In the genomic region with DNA sequence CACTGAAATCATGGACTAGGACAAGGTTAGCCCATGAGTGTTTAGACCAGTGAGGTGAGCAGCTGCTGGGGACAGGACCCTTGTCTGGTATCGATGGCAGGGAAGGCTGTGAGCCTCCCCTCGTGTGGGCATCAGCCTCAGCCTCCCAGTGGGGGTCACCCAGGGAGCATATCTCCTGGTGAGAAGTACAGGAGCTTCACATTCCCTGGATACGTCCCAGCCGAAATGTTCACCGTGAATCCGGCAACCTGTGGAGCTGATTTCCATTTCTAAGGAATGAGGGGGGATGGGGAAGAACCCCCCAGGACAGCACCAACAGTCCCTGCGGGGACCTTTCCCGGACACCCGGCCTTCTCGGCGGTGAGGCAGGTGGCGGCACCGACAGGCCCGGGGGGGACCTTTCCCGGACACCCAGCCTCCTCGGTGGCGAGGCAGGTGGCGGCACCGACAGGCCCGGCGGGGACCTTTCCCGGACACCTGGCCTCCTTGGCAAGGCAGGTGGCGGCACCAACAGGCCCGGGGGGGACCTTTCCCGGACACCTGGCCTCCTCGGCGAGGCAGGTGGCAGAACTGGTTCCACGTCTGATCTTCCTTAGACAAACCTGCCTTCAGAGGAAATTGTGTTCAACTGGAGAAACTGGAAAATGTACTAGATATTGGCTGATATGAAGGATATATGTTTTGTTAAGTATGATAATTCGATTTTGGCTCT, we compare ENCODE assay signal across 24 cellular contexts. TPM values are rescaled to one million over a fixed set of nuclear protein-coding genes. Genes with fewer than 3 reads are reported as not detected.
DNase-seq lines count a peak whose midpoint lies in the region; TF ChIP-seq lines count a peak whose summit lies in the region.
"Had no signal": no experiment of that assay in that cellular context is flagged by ENCODE, and none has a peak within 500 bp of the region (broad histone marks: within the 10 kb centered on the region; RNA-seq: fewer than 3 reads in every experiment).

No MANE protein-coding gene starts in this region.

- H3K9me3 ChIP-seq in trophoblast cell (ENCODE audit: insufficient read depth, low read depth, low read length) (peaks cover 7% of the 10 kb centered on the region), smooth muscle cell (replicated peaks; ENCODE audit: low read depth) (no peaks in the 10 kb centered on the region), thyroid gland (no peaks in the 10 kb centered on the region)
- H3K9me3 ChIP-seq: HAP-1, psoas muscle had no signal

- peaks cover 12% of the 10 kb centered on the region for H4K20me1 ChIP-seq in smooth muscle cell (ENCODE audit: low read depth)

- no peak overlapping the region for H3K4ac ChIP-seq in trophoblast cell (ENCODE audit: low read depth, low read length)

- no peaks in the 10 kb centered on the region for H3K4me1 ChIP-seq in trophoblast cell (ENCODE audit: control insufficient read depth in 1 of 2, insufficient read depth in 2 of 2, low read length in 2 of 2)
- no peaks in the 10 kb centered on the region for H3K4me1 ChIP-seq in smooth muscle cell (ENCODE audit: low read depth)
- H3K4me1 ChIP-seq in thyroid gland: peaks cover 11 to 25% of the 10 kb centered on the region in 2 donors
- H3K4me1 ChIP-seq: psoas muscle had no signal

- no peaks in the 10 kb centered on the region; the same call in 1 of the 2 replicates for H3K36me3 ChIP-seq in H7 (replicated peaks; ENCODE audit: control insufficient read depth, insufficient read depth, low read length)
- H3K36me3 ChIP-seq in trophoblast cell (ENCODE audit: control insufficient read depth in 1 of 2, insufficient read depth in 2 of 2, low read length in 2 of 2): no peaks in the 10 kb centered on the region
- no peaks in the 10 kb centered on the region for H3K36me3 ChIP-seq in smooth muscle cell (ENCODE audit: low read depth)
- H3K36me3 ChIP-seq in thyroid gland: no peaks in the 10 kb centered on the region
- H3K36me3 ChIP-seq: HAP-1 had no signal

- H4K91ac ChIP-seq in trophoblast cell (ENCODE audit: low read depth, low read length): no peak overlapping the region

- H3K14ac ChIP-seq in trophoblast cell (ENCODE audit: low read length): no peak overlapping the region

- H3K27ac ChIP-seq in trophoblast cell (ENCODE audit: low read depth, low read length): no peak overlapping the region
- no peak overlapping the region for H3K27ac ChIP-seq in smooth muscle cell (ENCODE audit: low read depth)
- H3K27ac ChIP-seq in thyroid gland: no peak overlapping the region
- H3K27ac ChIP-seq: psoas muscle, RWPE1 had no signal

- DNase-seq in SIG-M5 treated with dmso at 0.1 percent for 504 hours (lab: John Stamatoyannopoulos, UW; ENCODE audit: unreplicated experiment) (peak; percentile 23), SIG-M5 (lab: John Stamatoyannopoulos, UW) (no peak), H7 (peak; percentile 73), cerebellar cortex (ENCODE audit: low spot score) (peak; percentile 63), trophoblast cell (peak; percentile 91 to 94), smooth muscle cell (lab: John Stamatoyannopoulos, UW; ENCODE audit: unreplicated experiment) (no peak), thyroid gland (no peak), iPS-NIHi11 (ENCODE audit: low spot score) (no peak)
- DNase-seq: activated CD4-positive, alpha-beta T cell treated with anti-CD3 and anti-CD28 coated beads, Interleukin-2, amount 50 U/mL, for 48 hours; activated naive CD4-positive, alpha-beta T cell treated with anti-CD3 and anti-CD28 coated beads, Interleukin-2, amount 10 ng/mL, durations not matched to agents 7 days and 5 days; activated T-cell treated with anti-CD3 and anti-CD28 coated beads for 4 hours; CD4-positive, alpha-beta T cell; hypothalamus; kidney glomerular epithelial cell; MM.1S; NCI-H187; T-cell had no signal

- no peak overlapping the region for H2BK5ac ChIP-seq in trophoblast cell (ENCODE audit: low read depth, low read length, poor library complexity)

- H2BK12ac ChIP-seq in trophoblast cell (ENCODE audit: low read length): no peak overlapping the region

- no peak overlapping the region for H3K18ac ChIP-seq in trophoblast cell (ENCODE audit: low read length)

- TF ChIP-seq CTCF in smooth muscle cell (IDR thresholded peaks at IDR 0.05; ENCODE audit: borderline replicate concordance, insufficient read depth, poor library complexity, severe bottlenecking) (no peak), thyroid gland (IDR thresholded peaks at IDR 0.05) (no peak)

- no peak overlapping the region for H4K12ac ChIP-seq in trophoblast cell (ENCODE audit: low read depth, low read length)

- H2AK5ac ChIP-seq in trophoblast cell (ENCODE audit: low read length): no peak overlapping the region

- H2AFZ ChIP-seq in trophoblast cell (ENCODE audit: insufficient read depth, low read length, poor library complexity): no peak overlapping the region
- no peak overlapping the region for H2AFZ ChIP-seq in smooth muscle cell (ENCODE audit: low read depth)

- no peak overlapping the region for H3K23ac ChIP-seq in trophoblast cell (ENCODE audit: low read length)

- H3K27me3 ChIP-seq in H7 (ENCODE audit: control insufficient read depth, insufficient read depth, low read length): no peaks in the 10 kb centered on the region
- no peaks in the 10 kb centered on the region for H3K27me3 ChIP-seq in trophoblast cell (ENCODE audit: insufficient read depth, low read length)
- no peaks in the 10 kb centered on the region for H3K27me3 ChIP-seq in smooth muscle cell (ENCODE audit: low read depth)
- no peaks in the 10 kb centered on the region for H3K27me3 ChIP-seq in thyroid gland

- no peaks in the 10 kb centered on the region for H3F3A ChIP-seq in smooth muscle cell (ENCODE audit: low read depth)

- no peak overlapping the region for H4K8ac ChIP-seq in trophoblast cell (ENCODE audit: low read depth, low read length)

- WGBS in trophoblast cell (ENCODE audit: extremely low coverage, insufficient coverage, insufficient read length): no CpG with 5 or more reads among the region's 29 CpGs
- 88% methylated on average over 29 of the region's 29 CpGs for WGBS in smooth muscle cell (ENCODE audit: low lambda C conversion rate)
- WGBS in thyroid gland, 2 donors: 90% methylated on average over 27 to 29 of the region's 29 CpGs

- H3K79me2 ChIP-seq in trophoblast cell (ENCODE audit: control insufficient read depth, insufficient read depth, low read length, poor library complexity): no peaks in the 10 kb centered on the region
- no peaks in the 10 kb centered on the region for H3K79me2 ChIP-seq in smooth muscle cell (ENCODE audit: low read depth)

- H2BK120ac ChIP-seq in trophoblast cell (ENCODE audit: insufficient read depth, low read length, poor library complexity): no peak overlapping the region

- intact Hi-C loops in thyroid gland (cut with DNase I): no loop called here

- no peak overlapping the region for H3K4me2 ChIP-seq in trophoblast cell (ENCODE audit: low read length)
- H3K4me2 ChIP-seq in smooth muscle cell: no peak overlapping the region

- H3K9ac ChIP-seq in trophoblast cell (ENCODE audit: low read length) (no peak overlapping the region), smooth muscle cell (ENCODE audit: low read depth) (no peak overlapping the region)

- no peaks in the 10 kb centered on the region for H3K79me1 ChIP-seq in trophoblast cell (ENCODE audit: low read length)

- H3K4me3 ChIP-seq in H7 (ENCODE audit: insufficient read depth, low read depth, low read length) (no peak overlapping the region), trophoblast cell (ENCODE audit: low read depth, low read length) (no peak overlapping the region), smooth muscle cell (no peak overlapping the region), thyroid gland (replicated peaks in 1 of 3) (no peak overlapping the region)
- H3K4me3 ChIP-seq: HAP-1, psoas muscle had no signal

- TF ChIP-seq POLR2A in thyroid gland (IDR thresholded peaks at IDR 0.05): no peak

RNA-seq across cellular contexts. Expression of a gene that starts 21.2 kb away (rescaled TPM):
- not detected in 2 replicates for total RNA-seq in H7 (2014; rRNA removed; shearing (Covaris generic))
- polyA plus RNA-seq in trophoblast cell (2013): not detected in 2 replicates
- total RNA-seq in smooth muscle cell: not detected in 2 replicates
- not detected in 2 replicates for polyA plus RNA-seq in smooth muscle cell
- total RNA-seq in thyroid gland: under 1 TPM in 1 of 4 donors, not detected in 3; 0.13 TPM
- total RNA-seq: aorta, mesothelial cell of epicardium, psoas muscle had no signal
- polyA plus RNA-seq: aorta had no signal

RNA-seq across cellular contexts. Expression of a gene that starts 32.0 kb away (rescaled TPM):
- total RNA-seq in H7 (2014; rRNA removed; shearing (Covaris generic)): 1.0 and 2.8 TPM in 2 replicates
- polyA plus RNA-seq in trophoblast cell (2013): not detected in 2 replicates
- total RNA-seq in smooth muscle cell: not detected in 2 replicates
- 0.12 TPM in 1 of 2 replicates, not detected in the other for polyA plus RNA-seq in smooth muscle cell
- 1 to 10 TPM in 2 of 4 donors, under 1 TPM in 2; 0.49 to 2.3 (median 1.1) TPM for total RNA-seq in thyroid gland
- total RNA-seq: mesothelial cell of epicardium, temporal lobe had no signal
- polyA plus RNA-seq: aorta, neural cell had no signal

Comparison
In these comparisons a context has a peak if more than half of its experiments do, and no peak if none do; other contexts are left out.
1. DNase-seq: peak in SIG-M5 treated with dmso at 0.1 percent for 504 hours (single experiment), H7 (single experiment), cerebellar cortex (single experiment) and trophoblast cell (2 of 2); none in SIG-M5 (single experiment), smooth muscle cell (single experiment), thyroid gland (0 of 2) and iPS-NIHi11 (single experiment).